Comparison of ENCODE assay signal across 15 cellular contexts in the genomic region with DNA sequence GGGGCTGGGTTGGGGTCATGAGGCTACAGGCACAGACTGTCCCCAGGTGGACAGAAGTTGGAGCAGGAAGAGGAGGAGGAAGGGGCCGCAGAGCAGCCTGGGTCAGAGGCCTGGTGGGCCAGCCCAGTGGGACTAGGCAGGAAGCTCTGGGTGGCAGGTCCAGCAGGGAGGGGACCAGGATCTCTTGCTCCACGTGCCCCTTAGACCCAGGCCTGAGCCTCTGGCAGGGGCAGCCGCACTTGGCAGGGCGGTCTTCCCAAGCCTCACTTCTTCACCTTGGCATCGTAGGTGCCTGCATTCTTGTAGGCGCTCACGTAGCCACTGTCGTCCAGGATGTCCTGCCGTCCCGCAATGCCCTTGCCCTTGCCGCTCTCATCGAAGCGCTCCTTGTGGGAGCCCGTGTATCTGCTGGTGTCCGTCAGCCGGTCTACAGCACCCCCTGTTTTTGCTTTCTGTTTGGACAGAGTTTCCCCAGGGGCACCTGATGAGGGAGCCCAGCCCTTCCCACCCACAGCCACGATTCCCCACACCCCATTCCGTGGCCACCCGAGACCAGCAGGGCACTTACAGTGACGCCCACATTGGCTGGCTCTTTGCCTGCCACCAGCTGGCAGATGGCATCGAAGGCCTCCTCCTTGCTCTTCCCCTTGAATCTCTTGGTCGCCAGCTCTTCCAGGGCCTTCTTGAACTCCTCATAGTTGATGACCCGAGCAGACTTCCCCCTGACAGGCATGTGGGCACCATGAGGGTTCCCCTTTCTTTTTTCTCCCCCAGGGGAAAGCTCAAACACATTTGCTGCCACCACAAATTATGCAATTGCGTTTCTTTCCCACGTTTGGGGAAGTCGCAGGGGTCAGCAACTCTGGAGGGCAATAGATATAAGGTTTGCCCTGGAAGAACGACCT. TPM values are rescaled to one million over a fixed set of nuclear protein-coding genes. Genes with fewer than 3 reads are reported as not detected.
A peak's percentile ranks its signal among the peaks of the same experiment; 100 is the strongest.
DNase-seq lines count a peak whose midpoint lies in the region; ATAC-seq, FAIRE-seq and TF ChIP-seq lines count a peak whose summit lies in the region.
"Had no signal": no experiment of that assay in that cellular context is flagged by ENCODE, and none has a peak within 500 bp of the region (broad histone marks: within the 10 kb centered on the region; RNA-seq: fewer than 3 reads in every experiment).

No MANE protein-coding gene starts in this region.

- DNase-seq in GF-D8 (lab: John Stamatoyannopoulos, UW), result peak; percentile 83
- peak; percentile 94 for DNase-seq in SKM-1 treated with dmso at 0.1 percent for 144 hours (lab: John Stamatoyannopoulos, UW; ENCODE audit: unreplicated experiment)
- peak; percentile 30 to 76 (median 65) for DNase-seq in right cardiac atrium
- DNase-seq in pancreas, result peak in 4 of 6 donors; percentile 10 to 61 (median 46)
- no peak for DNase-seq in epidermal melanocyte (ENCODE audit: insufficient read length, low spot score)
- DNase-seq in NCI-H128 (lab: John Stamatoyannopoulos, UW; ENCODE audit: unreplicated experiment), result no peak
- no peak for DNase-seq in NCI-H2029 treated with DMSO at 0.1 percent for 48 hours (lab: John Stamatoyannopoulos, UW)
- DNase-seq in activated T-cell treated with anti-CD3 and anti-CD28 coated beads, Interleukin-2, amount 50 U/mL, for 24 hours, result no peak
- DNase-seq: activated CD4-positive, alpha-beta T cell treated with anti-CD3 and anti-CD28 coated beads for 36 hours; CD4-positive, alpha-beta memory T cell; erythroblast; NCI-H1092 treated with DMSO at 0.1 percent for 48 hours; stimulated activated CD4-positive, alpha-beta T cell treated with anti-CD3 and anti-CD28 coated beads, Interleukin-1b, Interleukin-23, amount 100 ng/mL, for 48 hours had no signal

- peaks cover 16% of the 10 kb centered on the region for H3K4me1 Mint-ChIP-seq in activated T-cell treated with anti-CD3 and anti-CD28 coated beads, Interleukin-2, amount 50 U/mL, for 24 hours (ENCODE audit: low read depth)

- H3K4me1 ChIP-seq in right cardiac atrium (ENCODE audit: control insufficient read depth, insufficient read depth, low read length), result peaks cover 13% of the 10 kb centered on the region
- H3K4me1 ChIP-seq in pancreas, result peaks cover 0 to 16% (median 1%) of the 10 kb centered on the region in 3 donors

- TF ChIP-seq CTCF in pancreas (IDR thresholded peaks at IDR 0.05), result no peak

- H3K4me3 ChIP-seq in right cardiac atrium (ENCODE audit: low read length), result no peak overlapping the region
- H3K4me3 ChIP-seq in pancreas, result no peak overlapping the region

- H3K27me3 ChIP-seq in right cardiac atrium (ENCODE audit: control insufficient read depth, insufficient read depth) (no peaks in the 10 kb centered on the region), pancreas (no peaks in the 10 kb centered on the region)

- H3K36me3 Mint-ChIP-seq in activated T-cell treated with anti-CD3 and anti-CD28 coated beads, Interleukin-2, amount 50 U/mL, for 24 hours (ENCODE audit: low read depth), result no peaks in the 10 kb centered on the region
- H3K36me3 Mint-ChIP-seq: CD4-positive, alpha-beta memory T cell; stimulated activated memory B cell treated with anti-CD40 and anti-IgM and Interleukin-4, amounts not matched to agents 10 μg/mL and 1 μg/mL and 100 μg/mL, for 72 hours had no signal

- 79% methylated on average over 27 of the region's 27 CpGs for WGBS in right cardiac atrium
- 83 to 91% methylated on average over 27 of the region's 27 CpGs for WGBS in pancreas, 2 donors

- intact Hi-C loops in right cardiac atrium (cut with DNase I) (loop anchor here in 1 of 4 donors (10.0 kb wide), 1 partner anchor 135 kb away; no protein-coding TSS in a partner anchor), pancreas (cut with DNase I) (no loop called here)

- H3K27ac ChIP-seq in right cardiac atrium (ENCODE audit: low read length) (no peak overlapping the region), pancreas (no peak overlapping the region)

- H3K4me3 Mint-ChIP-seq in activated T-cell treated with anti-CD3 and anti-CD28 coated beads, Interleukin-2, amount 50 U/mL, for 24 hours, result no peak overlapping the region
- H3K4me3 Mint-ChIP-seq: activated CD4-positive, alpha-beta T cell treated with anti-CD3 and anti-CD28 coated beads for 36 hours; activated T-helper 17 cell treated with anti-CD3 and anti-CD28 coated beads, Interleukin-2, amount 50 U/mL, for 72 hours; stimulated activated memory B cell treated with anti-CD40 and anti-IgM and Interleukin-4, amounts not matched to agents 10 μg/mL and 1 μg/mL and 100 μg/mL, for 72 hours had no signal

- H3K36me3 ChIP-seq in pancreas, result no peaks in the 10 kb centered on the region

- ATAC-seq in right cardiac atrium (no peak), pancreas (peak in 1 of 4 donors; percentile 16)
- ATAC-seq: activated CD4-positive, alpha-beta T cell treated with anti-CD3 and anti-CD28 coated beads for 36 hours; activated T-helper 17 cell treated with anti-CD3 and anti-CD28 coated beads, Interleukin-2, amount 50 U/mL, for 72 hours; stimulated activated memory B cell treated with anti-CD40 and anti-IgM and Interleukin-4, amounts not matched to agents 10 μg/mL and 1 μg/mL and 100 μg/mL, for 72 hours had no signal

- no peaks in the 10 kb centered on the region for H3K9me3 Mint-ChIP-seq in activated T-cell treated with anti-CD3 and anti-CD28 coated beads, Interleukin-2, amount 50 U/mL, for 24 hours
- H3K9me3 Mint-ChIP-seq: activated T-helper 17 cell treated with anti-CD3 and anti-CD28 coated beads, Interleukin-2, amount 50 U/mL, for 72 hours; CD4-positive, alpha-beta memory T cell; stimulated activated memory B cell treated with anti-CD40 and anti-IgM and Interleukin-4, amounts not matched to agents 10 μg/mL and 1 μg/mL and 100 μg/mL, for 72 hours had no signal

- H3K9me3 ChIP-seq in right cardiac atrium (ENCODE audit: control insufficient read depth, low read length), result no peaks in the 10 kb centered on the region
- no peaks in the 10 kb centered on the region for H3K9me3 ChIP-seq in pancreas

- peaks cover 26% of the 10 kb centered on the region for H3K27me3 Mint-ChIP-seq in activated T-cell treated with anti-CD3 and anti-CD28 coated beads, Interleukin-2, amount 50 U/mL, for 24 hours

- H3K27ac Mint-ChIP-seq in activated T-cell treated with anti-CD3 and anti-CD28 coated beads, Interleukin-2, amount 50 U/mL, for 24 hours, result no peak overlapping the region
- H3K27ac Mint-ChIP-seq: activated CD4-positive, alpha-beta T cell treated with anti-CD3 and anti-CD28 coated beads for 36 hours; activated T-helper 17 cell treated with anti-CD3 and anti-CD28 coated beads, Interleukin-2, amount 50 U/mL, for 72 hours; stimulated activated memory B cell treated with anti-CD40 and anti-IgM and Interleukin-4, amounts not matched to agents 10 μg/mL and 1 μg/mL and 100 μg/mL, for 72 hours had no signal

- FAIRE-seq in pancreas (lab: Jason Lieb, UNC), result no peak

RNA-seq across cellular contexts. Expression of a gene that starts 3.1 kb away (rescaled TPM):
- total RNA-seq in right cardiac atrium (100 to 1,000 TPM in 1 of 4 donors, 10 to 100 TPM in 3; 21.9 to 183 (median 33.4) TPM), pancreas (10 to 100 TPM in 2 of 6 donors, 1 to 10 TPM in 4; 4.5 to 30.3 (median 7.1) TPM)
- polyA plus RNA-seq in right cardiac atrium (64.6 TPM), pancreas (10 to 100 TPM; 30.1 to 76.2 TPM)
- total RNA-seq: activated CD4-positive, alpha-beta T cell treated with anti-CD3 and anti-CD28 coated beads for 36 hours; CD4-positive, alpha-beta memory T cell had no signal
- polyA plus RNA-seq: CD4-positive, alpha-beta memory T cell had no signal

RNA-seq across cellular contexts. Expression of a gene that starts 26.1 kb away (rescaled TPM):
- total RNA-seq in right cardiac atrium (10 to 100 TPM in 1 of 4 donors, 1 to 10 TPM in 3; 6.4 to 10.4 (median 6.4) TPM), pancreas (10 to 100 TPM in 2 of 6 donors, 1 to 10 TPM in 4; 8.1 to 11.3 (median 9.7) TPM)
- polyA plus RNA-seq in right cardiac atrium (5.2 TPM), pancreas (10 to 100 TPM; 11.2 to 15.2 TPM)
- total RNA-seq: CD4-positive, alpha-beta memory T cell had no signal
- polyA plus RNA-seq: CD4-positive, alpha-beta memory T cell had no signal

RNA-seq across cellular contexts. Expression of a gene that starts 40.8 kb away (rescaled TPM):
- total RNA-seq in right cardiac atrium (1 to 10 TPM in 1 of 4 donors, under 1 TPM in 3; 0.42 to 1.6 (median 0.64) TPM), pancreas (1 to 10 TPM; 1.4 to 6.8 (median 5.0) TPM)
- polyA plus RNA-seq in right cardiac atrium (0.38 TPM), pancreas (10 to 100 TPM in 1 of 2 donors, 1 to 10 TPM in 1; 7.7 to 11.3 TPM)
- total RNA-seq: CD4-positive, alpha-beta memory T cell had no signal

Comparison
In these comparisons a context has a peak if more than half of its experiments do, and no peak if none do; other contexts are left out.
1. DNase-seq: peak in GF-D8 (single experiment), SKM-1 treated with dmso at 0.1 percent for 144 hours (single experiment), right cardiac atrium (3 of 3) and pancreas (4 of 6); none in epidermal melanocyte (single experiment), NCI-H128 (single experiment), NCI-H2029 treated with DMSO at 0.1 percent for 48 hours (single experiment) and activated T-cell treated with anti-CD3 and anti-CD28 coated beads, Interleukin-2, amount 50 U/mL, for 24 hours (single experiment).